Comparison of ENCODE assay signal across 22 cellular contexts in genomic region chr12:4193821-4194220, GRCh38.
A peak's percentile ranks its signal among the peaks of the same experiment; 100 is the strongest.
DNase-seq lines count a peak whose midpoint lies in the region; TF ChIP-seq lines count a peak whose summit lies in the region.
"Had no signal": no experiment of that assay in that cellular context is flagged by ENCODE, and none has a peak within 500 bp of the region (broad histone marks: within the 10 kb centered on the region; RNA-seq: fewer than 3 reads in every experiment).

No MANE protein-coding gene starts in this region.

- no peak for TF ChIP-seq EP300 in sigmoid colon (IDR thresholded peaks at IDR 0.05)

- H3K4me3 Mint-ChIP-seq in activated naive CD4-positive, alpha-beta T cell treated with anti-CD3 and anti-CD28 coated beads, Interleukin-2, amount 50 U/mL, for 24 hours, result no peak overlapping the region

- no peak for TF ChIP-seq CTCF in WERI-Rb-1 (IDR thresholded peaks at IDR 0.05; ENCODE audit: low read depth, low read length)
- TF ChIP-seq CTCF in sigmoid colon (IDR thresholded peaks at IDR 0.05), result no peak

- H3K27me3 ChIP-seq in WERI-Rb-1 (ENCODE audit: insufficient read depth, low read depth, severe bottlenecking), result peaks cover 28% of the 10 kb centered on the region
- no peaks in the 10 kb centered on the region for H3K27me3 ChIP-seq in sigmoid colon

- H3K4me3 ChIP-seq in WERI-Rb-1 (ENCODE audit: low read depth, low read length), result no peak overlapping the region
- no peak overlapping the region for H3K4me3 ChIP-seq in sigmoid colon
- H3K4me3 ChIP-seq: MG63 had no signal

- H3K27me3 Mint-ChIP-seq in activated naive CD4-positive, alpha-beta T cell treated with anti-CD3 and anti-CD28 coated beads, Interleukin-2, amount 50 U/mL, for 24 hours, result no peaks in the 10 kb centered on the region

- no peak for DNase-seq in activated naive CD4-positive, alpha-beta T cell (lab: John Stamatoyannopoulos, UW)
- DNase-seq in WERI-Rb-1 (peak; percentile 16), left kidney (ENCODE audit: low read depth, low spot score) (peak; percentile 48), sigmoid colon (no peak), SKM-1 (lab: John Stamatoyannopoulos, UW; ENCODE audit: unreplicated experiment) (no peak), GM03348 (ENCODE audit: low spot score) (no peak)
- no peak for DNase-seq in stimulated activated CD4-positive, alpha-beta T cell treated with anti-CD3 and anti-CD28 coated beads, Interleukin-12 subunit alpha, Interleukin-12 subunit beta, amount 100 ng/mL, for 4 hours
- DNase-seq: 8988T; DMS53; GDM1; KBM-7; MG63; NCI-H1105 treated with DMSO at 0.1 percent for 48 hours; NCI-H146; NCI-H1930; NCI-H2107; NCI-H524; NCI-H748 treated with DMSO at 0.1 percent for 48 hours; NK-92 treated with Interleukin-12 subunit alpha and Interleukin-12 subunit beta, amount 100 ng/mL, for 24 hours; PC-3; SK-N-SH had no signal

- H3K4me1 ChIP-seq in sigmoid colon, result peaks cover 0 to 5% (median 0%) of the 10 kb centered on the region in 4 donors

- H3K27ac Mint-ChIP-seq in activated naive CD4-positive, alpha-beta T cell treated with anti-CD3 and anti-CD28 coated beads, Interleukin-2, amount 50 U/mL, for 24 hours, result peak overlapping the region; percentile 68

- intact Hi-C loops in sigmoid colon (cut with DNase I), result no loop called here

- H3K36me3 Mint-ChIP-seq in activated naive CD4-positive, alpha-beta T cell treated with anti-CD3 and anti-CD28 coated beads, Interleukin-2, amount 50 U/mL, for 24 hours, result peaks cover 2% of the 10 kb centered on the region

- H3K9me3 Mint-ChIP-seq in activated naive CD4-positive, alpha-beta T cell treated with anti-CD3 and anti-CD28 coated beads, Interleukin-2, amount 50 U/mL, for 24 hours, result no peaks in the 10 kb centered on the region

- H3K27ac ChIP-seq in WERI-Rb-1 (no peak overlapping the region), sigmoid colon (no peak overlapping the region)

- H3K36me3 ChIP-seq in WERI-Rb-1 (no peaks in the 10 kb centered on the region), sigmoid colon (no peaks in the 10 kb centered on the region)
- H3K36me3 ChIP-seq: MG63 had no signal

- WGBS in sigmoid colon, 2 donors, result 53 to 61% methylated on average over 8 of the region's 8 CpGs

- H3K9me3 ChIP-seq in WERI-Rb-1 (ENCODE audit: severe bottlenecking) (no peaks in the 10 kb centered on the region), sigmoid colon (no peaks in the 10 kb centered on the region)
- H3K9me3 ChIP-seq: MG63, SK-N-SH had no signal

- TF ChIP-seq POLR2A in sigmoid colon (IDR thresholded peaks at IDR 0.05), result no peak

- H3K4me1 Mint-ChIP-seq in activated naive CD4-positive, alpha-beta T cell treated with anti-CD3 and anti-CD28 coated beads, Interleukin-2, amount 50 U/mL, for 24 hours, result no peaks in the 10 kb centered on the region

Comparison
In these comparisons a context has a peak if more than half of its experiments do, and no peak if none do; other contexts are left out.
1. DNase-seq: peak in WERI-Rb-1 (single experiment) and left kidney (single experiment); none in activated naive CD4-positive, alpha-beta T cell (0 of 4), sigmoid colon (single experiment), stimulated activated CD4-positive, alpha-beta T cell treated with anti-CD3 and anti-CD28 coated beads, Interleukin-12 subunit alpha, Interleukin-12 subunit beta, amount 100 ng/mL, for 4 hours (single experiment), SKM-1 (single experiment) and GM03348 (single experiment).